Comparison of ENCODE assay signal across 9 cellular contexts in genomic region chr12:96047621-96048211, GRCh38. TPM values are rescaled to one million over a fixed set of nuclear protein-coding genes. Genes with fewer than 3 reads are reported as not detected.
DNase-seq lines count a peak whose midpoint lies in the region; ATAC-seq and TF ChIP-seq lines count a peak whose summit lies in the region.
"Had no signal": no experiment of that assay in that cellular context is flagged by ENCODE, and none has a peak within 500 bp of the region (broad histone marks: within the 10 kb centered on the region; RNA-seq: fewer than 3 reads in every experiment).

No MANE protein-coding gene starts in this region.

- H3K4me1 Mint-ChIP-seq in activated CD8-positive, alpha-beta memory T cell treated with anti-CD3 and anti-CD28 coated beads, Interleukin-2, amount 10 ng/mL, durations not matched to agents 7 days and 5 days, result peaks cover 48% of the 10 kb centered on the region
- H3K4me1 Mint-ChIP-seq in T-helper 2 cell treated with Interferon-gamma antibody and Interleukin-4, amounts not matched to agents 5 μg/mL and 100 μg/mL, for 36 hours (ENCODE audit: low read depth), result peaks cover 32% of the 10 kb centered on the region

- H3K27me3 Mint-ChIP-seq in activated CD8-positive, alpha-beta memory T cell treated with anti-CD3 and anti-CD28 coated beads, Interleukin-2, amount 10 ng/mL, durations not matched to agents 7 days and 5 days, result no peaks in the 10 kb centered on the region
- H3K27me3 Mint-ChIP-seq in T-helper 2 cell treated with Interferon-gamma antibody and Interleukin-4, amounts not matched to agents 5 μg/mL and 100 μg/mL, for 36 hours (ENCODE audit: low read depth), result no peaks in the 10 kb centered on the region

- H3K27me3 ChIP-seq in foreskin keratinocyte, result no peaks in the 10 kb centered on the region
- H3K27me3 ChIP-seq in stomach, result no peaks in the 10 kb centered on the region

- peak overlapping the region in 1 of 4 donors; percentile 0 for H3K4me3 ChIP-seq in stomach

- WGBS in stomach, 5 donors, result 12 to 27% (median 19%) methylated on average over 3 of the region's 3 CpGs

- H3K27ac ChIP-seq in foreskin keratinocyte (peak overlapping the region; percentile 77), stomach (peak overlapping the region; percentile 74 to 94 (median 79))

- ATAC-seq in activated CD8-positive, alpha-beta memory T cell treated with anti-CD3 and anti-CD28 coated beads, Interleukin-2, amount 10 ng/mL, durations not matched to agents 7 days and 5 days, result peak; percentile 75
- peak; percentile 76 for ATAC-seq in HG02623 (IDR thresholded peaks at IDR 0.05; ENCODE audit: unreplicated experiment)
- peak; percentile 92 for ATAC-seq in foreskin keratinocyte

- no peaks in the 10 kb centered on the region for H3K9me3 ChIP-seq in stomach

- H3K4me1 ChIP-seq in foreskin keratinocyte (peaks cover 13% of the 10 kb centered on the region), stomach (peaks cover 23 to 62% (median 42%) of the 10 kb centered on the region in 4 donors)

- intact Hi-C loops in stomach (cut with DNase I; ENCODE audit: low total_unique reads), result no loop called here

- peak overlapping the region; percentile 89 for H3K27ac Mint-ChIP-seq in activated CD8-positive, alpha-beta memory T cell treated with anti-CD3 and anti-CD28 coated beads, Interleukin-2, amount 10 ng/mL, durations not matched to agents 7 days and 5 days
- H3K27ac Mint-ChIP-seq in T-helper 2 cell treated with Interferon-gamma antibody and Interleukin-4, amounts not matched to agents 5 μg/mL and 100 μg/mL, for 36 hours, result peak overlapping the region; percentile 86

- peaks cover 4% of the 10 kb centered on the region for H3K9me3 Mint-ChIP-seq in activated CD8-positive, alpha-beta memory T cell treated with anti-CD3 and anti-CD28 coated beads, Interleukin-2, amount 10 ng/mL, durations not matched to agents 7 days and 5 days (ENCODE audit: low read depth)
- peaks cover 4% of the 10 kb centered on the region for H3K9me3 Mint-ChIP-seq in T-helper 2 cell treated with Interferon-gamma antibody and Interleukin-4, amounts not matched to agents 5 μg/mL and 100 μg/mL, for 36 hours

- no peak for TF ChIP-seq POLR2A in stomach (IDR thresholded peaks at IDR 0.05)

- CTCF ChIA-PET in activated CD8-positive, alpha-beta memory T cell treated with anti-CD3 and anti-CD28 coated beads, Interleukin-2, amount 10 ng/mL, durations not matched to agents 7 days and 5 days (lab: Charles Lee), result interaction anchor here (0.8 to 1.1 kb wide), 3 partner anchors 12 to 164 kb away, joined by 3 to 4 read pairs (median 3); no protein-coding TSS in a partner anchor

- peak overlapping the region; percentile 0 for H3K4me3 Mint-ChIP-seq in activated CD8-positive, alpha-beta memory T cell treated with anti-CD3 and anti-CD28 coated beads, Interleukin-2, amount 10 ng/mL, durations not matched to agents 7 days and 5 days
- peak overlapping the region; percentile 75 for H3K4me3 Mint-ChIP-seq in T-helper 2 cell treated with Interferon-gamma antibody and Interleukin-4, amounts not matched to agents 5 μg/mL and 100 μg/mL, for 36 hours

- peaks cover 8% of the 10 kb centered on the region for H3K36me3 Mint-ChIP-seq in activated CD8-positive, alpha-beta memory T cell treated with anti-CD3 and anti-CD28 coated beads, Interleukin-2, amount 10 ng/mL, durations not matched to agents 7 days and 5 days
- no peaks in the 10 kb centered on the region for H3K36me3 Mint-ChIP-seq in T-helper 2 cell treated with Interferon-gamma antibody and Interleukin-4, amounts not matched to agents 5 μg/mL and 100 μg/mL, for 36 hours (ENCODE audit: low read depth)

- TF ChIP-seq CTCF in foreskin keratinocyte (conservative IDR thresholded peaks at IDR 0.05) (no peak), stomach (IDR thresholded peaks at IDR 0.05) (no peak)

- no peak for DNase-seq in activated CD8-positive, alpha-beta memory T cell treated with anti-CD3 and anti-CD28 coated beads, Interleukin-2, amount 10 ng/mL, durations not matched to agents 7 days and 5 days
- no peak for DNase-seq in activated CD8-positive, alpha-beta memory T cell treated with anti-CD3 and anti-CD28 coated beads, Interleukin-2, amount 50 U/mL, for 48 hours
- DNase-seq in NCI-H1436 (lab: John Stamatoyannopoulos, UW) (peak; percentile 17), foreskin keratinocyte (peak; percentile 96 to 98), stomach (peak; percentile 48), islet precursor cell (no peak)
- DNase-seq in T-helper 2 cell treated with Interferon-gamma antibody and Interleukin-4, amounts not matched to agents 5 μg/mL and 100 μg/mL, for 36 hours (ENCODE audit: low spot score), result peak; percentile 20
- DNase-seq: DND-41 had no signal

- no peaks in the 10 kb centered on the region for H3K36me3 ChIP-seq in stomach

- no peak for TF ChIP-seq EP300 in stomach (IDR thresholded peaks at IDR 0.05)

RNA-seq across cellular contexts. Expression of gene LTA4H, which starts 12.3 kb away (rescaled TPM):
- 10 to 100 TPM; 42.4 to 52.9 TPM for total RNA-seq in activated CD8-positive, alpha-beta memory T cell treated with anti-CD3 and anti-CD28 coated beads, Interleukin-2, amount 10 ng/mL, durations not matched to agents 7 days and 5 days
- total RNA-seq in foreskin keratinocyte, result 97.7 and 108 TPM in 2 replicates
- polyA plus RNA-seq in foreskin keratinocyte, result 65.7 and 78.8 TPM in 2 replicates
- total RNA-seq in stomach, result 10 to 100 TPM; 22.6 to 91.5 (median 73.6) TPM
- polyA plus RNA-seq in stomach, result 10 to 100 TPM; 38.2 to 62.6 (median 51.6) TPM

RNA-seq across cellular contexts. Expression of gene HAL, which starts 51.6 kb away (rescaled TPM):
- under 1 TPM; 0.16 to 0.38 TPM for total RNA-seq in activated CD8-positive, alpha-beta memory T cell treated with anti-CD3 and anti-CD28 coated beads, Interleukin-2, amount 10 ng/mL, durations not matched to agents 7 days and 5 days
- 0.42 and 0.48 TPM in 2 replicates for total RNA-seq in foreskin keratinocyte
- 0.03 and 0.08 TPM in 2 replicates for polyA plus RNA-seq in foreskin keratinocyte
- total RNA-seq in stomach, result 10 to 100 TPM in 1 of 5 donors, 1 to 10 TPM in 1, under 1 TPM in 1, not detected in 2; 0.89 to 85.8 (median 2.8) TPM
- polyA plus RNA-seq in stomach, result under 1 TPM in 1 of 3 donors, not detected in 2; 0.23 TPM

Comparison
In these comparisons a context has a peak if more than half of its experiments do, and no peak if none do; other contexts are left out.
1. DNase-seq: peak in NCI-H1436 (single experiment), T-helper 2 cell treated with Interferon-gamma antibody and Interleukin-4, amounts not matched to agents 5 μg/mL and 100 μg/mL, for 36 hours (single experiment), foreskin keratinocyte (2 of 2) and stomach (single experiment); none in activated CD8-positive, alpha-beta memory T cell treated with anti-CD3 and anti-CD28 coated beads, Interleukin-2, amount 10 ng/mL, durations not matched to agents 7 days and 5 days (single experiment), activated CD8-positive, alpha-beta memory T cell treated with anti-CD3 and anti-CD28 coated beads, Interleukin-2, amount 50 U/mL, for 48 hours (single experiment) and islet precursor cell (single experiment).
2. Peak in every context shown above with its lines, with median percentiles within 50 percentile points of each other: ATAC-seq.